8 cellular contexts compared by ENCODE assay signal in genomic region chr6:130282234-130282995, GRCh38. TPM values are rescaled to one million over a fixed set of nuclear protein-coding genes. Genes with fewer than 3 reads are reported as not detected.
DNase-seq lines count a peak whose midpoint lies in the region; ATAC-seq lines count a peak whose summit lies in the region.

No MANE protein-coding gene starts in this region.

- DNase-seq in activated T-cell treated with anti-CD3 and anti-CD28 coated beads, Interleukin-2, amount 50 U/mL, for 72 hours: peak; percentile 24 to 28
- DNase-seq in activated T-cell treated with anti-CD3 and anti-CD28 coated beads, Interleukin-2, amount 50 U/mL, for 48 hours: no peak
- no peak for DNase-seq in T-helper 2 cell treated with Interferon-gamma antibody and Interleukin-4, amounts not matched to agents 5 μg/mL and 100 μg/mL, for 36 hours (ENCODE audit: low spot score)
- peak in 1 of 2 donors; percentile 7 for DNase-seq in left colon
- DNase-seq in activated T-helper 2 cell treated with anti-CD3 and anti-CD28 coated beads, Interferon-gamma antibody, Interleukin-2, Interleukin-4, amounts not matched to agents 10 μg/mL and 5 μg/mL and 100 μg/mL, durations not matched to agents 14 hours and 24 hours and 36 hours (ENCODE audit: low spot score): no peak
- no peak for DNase-seq in superior temporal gyrus (ENCODE audit: extremely low spot score)

- H3K4me3 Mint-ChIP-seq in activated T-cell treated with anti-CD3 and anti-CD28 coated beads, Interleukin-2, amount 50 U/mL, for 72 hours: peak overlapping the region in 1 of 2 donors; percentile 23
- peak overlapping the region; percentile 19 for H3K4me3 Mint-ChIP-seq in T-helper 2 cell treated with Interferon-gamma antibody and Interleukin-4, amounts not matched to agents 5 μg/mL and 100 μg/mL, for 36 hours
- H3K4me3 Mint-ChIP-seq in activated T-helper 2 cell treated with anti-CD3 and anti-CD28 coated beads, Interferon-gamma antibody, Interleukin-2, Interleukin-4, amounts not matched to agents 10 μg/mL and 5 μg/mL and 100 μg/mL, durations not matched to agents 14 hours and 24 hours and 36 hours (ENCODE audit: low read depth): no peak overlapping the region

- peak; percentile 82 to 83 for ATAC-seq in activated T-cell treated with anti-CD3 and anti-CD28 coated beads, Interleukin-2, amount 50 U/mL, for 72 hours (replicated peaks in 1 of 2)
- ATAC-seq in HG02973 (IDR thresholded peaks at IDR 0.05; ENCODE audit: unreplicated experiment): peak; percentile 74
- peak; percentile 61 for ATAC-seq in left colon
- no peak for ATAC-seq in HG02840 (IDR thresholded peaks at IDR 0.05; ENCODE audit: low FRiP score, unreplicated experiment)

- peaks cover 0 to 3% of the 10 kb centered on the region in 2 donors for H3K36me3 Mint-ChIP-seq in activated T-cell treated with anti-CD3 and anti-CD28 coated beads, Interleukin-2, amount 50 U/mL, for 72 hours (ENCODE audit: insufficient read depth in 2 of 2)
- H3K36me3 Mint-ChIP-seq in T-helper 2 cell treated with Interferon-gamma antibody and Interleukin-4, amounts not matched to agents 5 μg/mL and 100 μg/mL, for 36 hours (ENCODE audit: low read depth): no peaks in the 10 kb centered on the region
- peaks cover 5% of the 10 kb centered on the region for H3K36me3 Mint-ChIP-seq in activated T-helper 2 cell treated with anti-CD3 and anti-CD28 coated beads, Interferon-gamma antibody, Interleukin-2, Interleukin-4, amounts not matched to agents 10 μg/mL and 5 μg/mL and 100 μg/mL, durations not matched to agents 14 hours and 24 hours and 36 hours (ENCODE audit: low read depth)

- peaks cover 0 to 2% of the 10 kb centered on the region in 2 donors for H3K9me3 Mint-ChIP-seq in activated T-cell treated with anti-CD3 and anti-CD28 coated beads, Interleukin-2, amount 50 U/mL, for 72 hours
- peaks cover 10% of the 10 kb centered on the region for H3K9me3 Mint-ChIP-seq in T-helper 2 cell treated with Interferon-gamma antibody and Interleukin-4, amounts not matched to agents 5 μg/mL and 100 μg/mL, for 36 hours
- H3K9me3 Mint-ChIP-seq in activated T-helper 2 cell treated with anti-CD3 and anti-CD28 coated beads, Interferon-gamma antibody, Interleukin-2, Interleukin-4, amounts not matched to agents 10 μg/mL and 5 μg/mL and 100 μg/mL, durations not matched to agents 14 hours and 24 hours and 36 hours: peaks cover 9% of the 10 kb centered on the region

- H3K27ac Mint-ChIP-seq in activated T-cell treated with anti-CD3 and anti-CD28 coated beads, Interleukin-2, amount 50 U/mL, for 72 hours: peak overlapping the region; percentile 23
- no peak overlapping the region for H3K27ac Mint-ChIP-seq in T-helper 2 cell treated with Interferon-gamma antibody and Interleukin-4, amounts not matched to agents 5 μg/mL and 100 μg/mL, for 36 hours
- no peak overlapping the region for H3K27ac Mint-ChIP-seq in activated T-helper 2 cell treated with anti-CD3 and anti-CD28 coated beads, Interferon-gamma antibody, Interleukin-2, Interleukin-4, amounts not matched to agents 10 μg/mL and 5 μg/mL and 100 μg/mL, durations not matched to agents 14 hours and 24 hours and 36 hours

- no peaks in the 10 kb centered on the region for H3K27me3 Mint-ChIP-seq in activated T-cell treated with anti-CD3 and anti-CD28 coated beads, Interleukin-2, amount 50 U/mL, for 72 hours (ENCODE audit: low read depth)
- H3K27me3 Mint-ChIP-seq in T-helper 2 cell treated with Interferon-gamma antibody and Interleukin-4, amounts not matched to agents 5 μg/mL and 100 μg/mL, for 36 hours (ENCODE audit: low read depth): no peaks in the 10 kb centered on the region
- no peaks in the 10 kb centered on the region for H3K27me3 Mint-ChIP-seq in activated T-helper 2 cell treated with anti-CD3 and anti-CD28 coated beads, Interferon-gamma antibody, Interleukin-2, Interleukin-4, amounts not matched to agents 10 μg/mL and 5 μg/mL and 100 μg/mL, durations not matched to agents 14 hours and 24 hours and 36 hours (ENCODE audit: low read depth)

- peaks cover 12% of the 10 kb centered on the region for H3K4me1 Mint-ChIP-seq in activated T-cell treated with anti-CD3 and anti-CD28 coated beads, Interleukin-2, amount 50 U/mL, for 72 hours (ENCODE audit: low read depth)
- H3K4me1 Mint-ChIP-seq in T-helper 2 cell treated with Interferon-gamma antibody and Interleukin-4, amounts not matched to agents 5 μg/mL and 100 μg/mL, for 36 hours (ENCODE audit: low read depth): peaks cover 16% of the 10 kb centered on the region
- H3K4me1 Mint-ChIP-seq in activated T-helper 2 cell treated with anti-CD3 and anti-CD28 coated beads, Interferon-gamma antibody, Interleukin-2, Interleukin-4, amounts not matched to agents 10 μg/mL and 5 μg/mL and 100 μg/mL, durations not matched to agents 14 hours and 24 hours and 36 hours (ENCODE audit: low read depth): peaks cover 11% of the 10 kb centered on the region

- intact Hi-C loops in left colon (cut with DNase I, micrococcal nuclease): no loop called here
- intact Hi-C loops in activated T-helper 2 cell treated with anti-CD3 and anti-CD28 coated beads, Interferon-gamma antibody, Interleukin-2, Interleukin-4, amounts not matched to agents 10 μg/mL and 5 μg/mL and 100 μg/mL, durations not matched to agents 14 hours and 24 hours and 36 hours (cut with micrococcal nuclease): loop anchor here (1.0 kb wide), 2 partner anchors 148 to 206 kb away; no protein-coding TSS in a partner anchor

RNA-seq across cellular contexts. Expression of gene SAMD3, which starts 59.7 kb away (rescaled TPM):
- 1 to 10 TPM; 3.8 to 4.6 TPM for total RNA-seq in activated T-cell treated with anti-CD3 and anti-CD28 coated beads, Interleukin-2, amount 50 U/mL, for 72 hours
- 1 to 10 TPM; 2.0 TPM for total RNA-seq in left colon
- total RNA-seq in activated T-helper 2 cell treated with anti-CD3 and anti-CD28 coated beads, Interferon-gamma antibody, Interleukin-2, Interleukin-4, amounts not matched to agents 10 μg/mL and 5 μg/mL and 100 μg/mL, durations not matched to agents 14 hours and 24 hours and 36 hours: 3.2 and 3.4 TPM in 2 replicates

Comparison
In these comparisons a context has a peak if more than half of its experiments do, and no peak if none do; other contexts are left out.
1. DNase-seq: peak in activated T-cell treated with anti-CD3 and anti-CD28 coated beads, Interleukin-2, amount 50 U/mL, for 72 hours (2 of 2); none in activated T-cell treated with anti-CD3 and anti-CD28 coated beads, Interleukin-2, amount 50 U/mL, for 48 hours (0 of 2), T-helper 2 cell treated with Interferon-gamma antibody and Interleukin-4, amounts not matched to agents 5 μg/mL and 100 μg/mL, for 36 hours (single experiment), activated T-helper 2 cell treated with anti-CD3 and anti-CD28 coated beads, Interferon-gamma antibody, Interleukin-2, Interleukin-4, amounts not matched to agents 10 μg/mL and 5 μg/mL and 100 μg/mL, durations not matched to agents 14 hours and 24 hours and 36 hours (single experiment) and superior temporal gyrus (single experiment).